ENCODE assay signal across 1 cellular context in genomic region chr9:110258671-110259070, GRCh38.
TF ChIP-seq lines count a peak whose summit lies in the region.

No MANE protein-coding gene starts in this region.

TF ChIP-seq in GM23338, 12 proteins besides CTCF, POLR2A, EP300 and RAD21:
- TF ChIP-seq STAT1 (IDR thresholded peaks at IDR 0.05; ENCODE audit: unreplicated experiment): no peak
- no peak for TF ChIP-seq NANOG (IDR thresholded peaks at IDR 0.05; ENCODE audit: borderline replicate concordance)
- TF ChIP-seq REST (IDR thresholded peaks at IDR 0.05; ENCODE audit: unreplicated experiment): no peak
- TF ChIP-seq ZNF331 (CRISPR knock-in tag; IDR thresholded peaks at IDR 0.05; ENCODE audit: low read depth): no peak
- TF ChIP-seq ETS1 (IDR thresholded peaks at IDR 0.05): no peak
- no peak for TF ChIP-seq EZH2phosphoT487 (IDR thresholded peaks at IDR 0.05; ENCODE audit: unreplicated experiment)
- no peak for TF ChIP-seq ZNF462 (CRISPR knock-in tag; IDR thresholded peaks at IDR 0.05)
- no peak for TF ChIP-seq CREB1 (CRISPR knock-in tag; IDR thresholded peaks at IDR 0.05; ENCODE audit: low read depth)
- TF ChIP-seq EZH2 (IDR thresholded peaks at IDR 0.05; ENCODE audit: low read depth, unreplicated experiment): no peak
- TF ChIP-seq ZNF114 (CRISPR knock-in tag; IDR thresholded peaks at IDR 0.05): no peak
- TF ChIP-seq POLR2AphosphoS5 (IDR thresholded peaks at IDR 0.05; ENCODE audit: low read depth): no peak
- TF ChIP-seq JUNB (IDR thresholded peaks at IDR 0.05; ENCODE audit: unreplicated experiment): no peak
